32 cellular contexts compared by ENCODE assay signal in genomic region chr20:19594896-19595295, GRCh38.
"Had no signal": no experiment of that assay in that cellular context is flagged by ENCODE, and none has a peak within 500 bp of the region (broad histone marks: within the 10 kb centered on the region; RNA-seq: fewer than 3 reads in every experiment).

No MANE protein-coding gene starts in this region.

- H3K4me3 Mint-ChIP-seq: activated B cell treated with CpG ODN at 0.5 μM for 24 hours; activated CD4-positive, alpha-beta memory T cell treated with anti-CD3 and anti-CD28 coated beads for 36 hours; activated CD4-positive, alpha-beta T cell treated with anti-CD3 and anti-CD28 coated beads, Interleukin-2, amount 10 ng/mL, durations not matched to agents 24 days and 14 days; activated CD8-positive, alpha-beta T cell treated with anti-CD3 and anti-CD28 coated beads for 36 hours; activated naive CD4-positive, alpha-beta T cell treated with anti-CD3 and anti-CD28 coated beads for 36 hours; activated naive CD8-positive, alpha-beta T cell treated with anti-CD3 and anti-CD28 coated beads for 36 hours; activated T-cell treated with anti-CD3 and anti-CD28 coated beads, Interleukin-2, amount 50 U/mL, for 4 hours; activated T-cell treated with anti-CD3 and anti-CD28 coated beads, Interleukin-2, amount 50 U/mL, for 72 hours; activated T-helper 1 cell treated with anti-CD3 and anti-CD28 coated beads, Interleukin-12 subunit alpha, Interleukin-12 subunit beta, Interleukin-2, Interleukin-4 antibody, amounts not matched to agents 30 ng/mL and 10 ng/mL and 1 ng/mL, durations not matched to agents 14 hours and 24 hours and 36 hours; activated T-helper 17 cell treated with anti-CD3 and anti-CD28 coated beads, Interleukin-2, amount 50 U/mL, for 72 hours; T-helper 2 cell treated with Interferon-gamma antibody and Interleukin-4, amounts not matched to agents 5 μg/mL and 100 μg/mL, for 36 hours had no signal

- H3K27ac Mint-ChIP-seq: activated B cell treated with CpG ODN at 0.5 μM for 24 hours; activated CD4-positive, alpha-beta memory T cell treated with anti-CD3 and anti-CD28 coated beads for 36 hours; activated CD4-positive, alpha-beta T cell treated with anti-CD3 and anti-CD28 coated beads, Interleukin-2, amount 10 ng/mL, durations not matched to agents 24 days and 14 days; activated CD8-positive, alpha-beta T cell treated with anti-CD3 and anti-CD28 coated beads for 36 hours; activated naive CD4-positive, alpha-beta T cell treated with anti-CD3 and anti-CD28 coated beads for 36 hours; activated naive CD4-positive, alpha-beta T cell treated with anti-CD3 and anti-CD28 coated beads, Interleukin-2, amount 50 U/mL, for 72 hours; activated naive CD8-positive, alpha-beta T cell treated with anti-CD3 and anti-CD28 coated beads for 36 hours; activated T-cell treated with anti-CD3 and anti-CD28 coated beads, Interleukin-2, amount 50 U/mL, for 72 hours; activated T-helper 1 cell treated with anti-CD3 and anti-CD28 coated beads, Interleukin-12 subunit alpha, Interleukin-12 subunit beta, Interleukin-2, Interleukin-4 antibody, amounts not matched to agents 30 ng/mL and 10 ng/mL and 1 ng/mL, durations not matched to agents 14 hours and 24 hours and 36 hours; activated T-helper 17 cell treated with anti-CD3 and anti-CD28 coated beads, Interleukin-2, amount 50 U/mL, for 72 hours; T-helper 2 cell treated with Interferon-gamma antibody and Interleukin-4, amounts not matched to agents 5 μg/mL and 100 μg/mL, for 36 hours had no signal

- H3K36me3 Mint-ChIP-seq: activated CD4-positive, alpha-beta memory T cell treated with anti-CD3 and anti-CD28 coated beads for 36 hours; activated naive CD4-positive, alpha-beta T cell treated with anti-CD3 and anti-CD28 coated beads, Interleukin-2, amount 50 U/mL, for 72 hours; activated naive CD8-positive, alpha-beta T cell treated with anti-CD3 and anti-CD28 coated beads for 36 hours had no signal

- DNase-seq: activated B cell treated with CpG ODN at 0.5 μM for 24 hours; activated CD4-positive, alpha-beta memory T cell treated with anti-CD3 and anti-CD28 coated beads for 36 hours; activated CD4-positive, alpha-beta T cell treated with anti-CD3 and anti-CD28 coated beads for 4 hours; activated CD4-positive, alpha-beta T cell treated with anti-CD3 and anti-CD28 coated beads, Interleukin-2, amount 10 ng/mL, durations not matched to agents 24 days and 14 days; activated CD4-positive, alpha-beta T cell treated with anti-CD3 and anti-CD28 coated beads, Interleukin-2, amount 50 U/mL, for 1 hour; activated CD4-positive, alpha-beta T cell treated with anti-CD3 and anti-CD28 coated beads, Interleukin-2, amount 50 U/mL, for 4 hours; activated CD4-positive, CD25-positive, alpha-beta regulatory T cell treated with anti-CD3 and anti-CD28 coated beads, Interleukin-2, amount 50 U/mL, for 72 hours; activated CD8-positive, alpha-beta memory T cell treated with anti-CD3 and anti-CD28 coated beads, Interleukin-2, amount 50 U/mL, for 4 hours; activated CD8-positive, alpha-beta T cell treated with anti-CD3 and anti-CD28 coated beads for 36 hours; activated effector memory CD4-positive, alpha-beta T cell treated with anti-CD3 and anti-CD28 coated beads, Interleukin-2, amount 50 U/mL, for 16 hours; activated gamma-delta T cell treated with Interleukin-2 at 50 U/mL for 16 hours; activated naive CD4-positive, alpha-beta T cell; activated naive CD4-positive, alpha-beta T cell treated with anti-CD3 and anti-CD28 coated beads for 36 hours; activated naive CD4-positive, alpha-beta T cell treated with anti-CD3 and anti-CD28 coated beads, Interleukin-2, amount 50 U/mL, for 16 hours; activated naive CD8-positive, alpha-beta T cell treated with anti-CD3 and anti-CD28 coated beads for 36 hours; activated T-cell treated with anti-CD3 and anti-CD28 coated beads for 4 hours; activated T-cell treated with anti-CD3 and anti-CD28 coated beads, Interleukin-2, amount 50 U/mL, for 1 hour; activated T-cell treated with anti-CD3 and anti-CD28 coated beads, Interleukin-2, amount 50 U/mL, for 4 hours; activated T-cell treated with anti-CD3 and anti-CD28 coated beads, Interleukin-2, amount 50 U/mL, for 72 hours; adrenal gland; amniotic stem cell; aorta; body of pancreas; brain microvascular endothelial cell; central memory CD4-positive, alpha-beta T cell; T-helper 2 cell; T-helper 9 cell had no signal

- ATAC-seq: activated CD8-positive, alpha-beta T cell treated with anti-CD3 and anti-CD28 coated beads for 36 hours; activated naive CD4-positive, alpha-beta T cell treated with anti-CD3 and anti-CD28 coated beads, Interleukin-2, amount 50 U/mL, for 72 hours; activated T-cell treated with anti-CD3 and anti-CD28 coated beads, Interleukin-2, amount 50 U/mL, for 4 hours; activated T-cell treated with anti-CD3 and anti-CD28 coated beads, Interleukin-2, amount 50 U/mL, for 72 hours; activated T-helper 17 cell treated with anti-CD3 and anti-CD28 coated beads, Interleukin-2, amount 50 U/mL, for 72 hours; body of pancreas had no signal

- H3K9me3 ChIP-seq: adrenal gland, body of pancreas, breast epithelium had no signal

- H3K4me1 Mint-ChIP-seq: activated B cell treated with CpG ODN at 0.5 μM for 24 hours; activated CD4-positive, alpha-beta T cell treated with anti-CD3 and anti-CD28 coated beads, Interleukin-2, amount 10 ng/mL, durations not matched to agents 24 days and 14 days; activated naive CD8-positive, alpha-beta T cell treated with anti-CD3 and anti-CD28 coated beads for 36 hours; activated T-helper 17 cell treated with anti-CD3 and anti-CD28 coated beads, Interleukin-2, amount 50 U/mL, for 72 hours had no signal

- H3K27me3 Mint-ChIP-seq: activated CD4-positive, alpha-beta T cell treated with anti-CD3 and anti-CD28 coated beads, Interleukin-2, amount 10 ng/mL, durations not matched to agents 24 days and 14 days; activated CD8-positive, alpha-beta T cell treated with anti-CD3 and anti-CD28 coated beads for 36 hours; activated naive CD8-positive, alpha-beta T cell treated with anti-CD3 and anti-CD28 coated beads for 36 hours; activated T-helper 17 cell treated with anti-CD3 and anti-CD28 coated beads, Interleukin-2, amount 50 U/mL, for 72 hours had no signal
